ENCODE assay signal across 1 cellular context in genomic region chr1:85863639-85864038, GRCh38.
A peak's percentile ranks its signal among the peaks of the same experiment; 100 is the strongest.
TF ChIP-seq lines count a peak whose summit lies in the region.
"Not testable (repeated sequence)": the region's sequence is repeated elsewhere in the genome, so short reads cannot be mapped to it uniquely, and the experiment has no call there.

No MANE protein-coding gene starts in this region.

- not testable (repeated sequence) for H3K4me1 ChIP-seq in HEK293 (ENCODE audit: control insufficient read depth, insufficient read depth, low read length)

- not testable (repeated sequence) for H3K4me3 ChIP-seq in HEK293 (ENCODE audit: low read depth, low read length)

- POLR2A ChIA-PET in HEK293 (lab: Yijun Ruan, JAX), result not testable (repeated sequence)

- H3K27ac ChIP-seq in HEK293 (ENCODE audit: extremely low read depth, low read depth, low read length), result not testable (repeated sequence)

- H3K9me3 ChIP-seq in HEK293 (ENCODE audit: control insufficient read depth, insufficient read depth, low read depth, low read length), result not testable (repeated sequence)

- not testable (repeated sequence) for TF ChIP-seq CTCF in HEK293 (tag by site-specific recombination; IDR thresholded peaks at IDR 0.05)

- CTCF ChIA-PET in HEK293 (lab: Yijun Ruan, JAX), result interaction anchor here (0.6 kb wide), 1 partner anchor 610 kb away, joined by 3 read pairs; no protein-coding TSS in a partner anchor

- not testable (repeated sequence) for H3K36me3 ChIP-seq in HEK293 (ENCODE audit: control insufficient read depth in 2 of 2, insufficient read depth in 1 of 2, low read length in 2 of 2)

TF ChIP-seq in HEK293, 187 proteins besides CTCF, POLR2A, EP300 and RAD21:
- TF ChIP-seq SCRT1 (tag by site-specific recombination; IDR thresholded peaks at IDR 0.05; ENCODE audit: borderline replicate concordance), result peak; percentile 74
- peak; percentile 82; the same call in 1 of the 2 replicates for TF ChIP-seq SCRT2 (tag by site-specific recombination; IDR thresholded peaks at IDR 0.05)
